ENCODE assay signal across 8 cellular contexts in the genomic region with DNA sequence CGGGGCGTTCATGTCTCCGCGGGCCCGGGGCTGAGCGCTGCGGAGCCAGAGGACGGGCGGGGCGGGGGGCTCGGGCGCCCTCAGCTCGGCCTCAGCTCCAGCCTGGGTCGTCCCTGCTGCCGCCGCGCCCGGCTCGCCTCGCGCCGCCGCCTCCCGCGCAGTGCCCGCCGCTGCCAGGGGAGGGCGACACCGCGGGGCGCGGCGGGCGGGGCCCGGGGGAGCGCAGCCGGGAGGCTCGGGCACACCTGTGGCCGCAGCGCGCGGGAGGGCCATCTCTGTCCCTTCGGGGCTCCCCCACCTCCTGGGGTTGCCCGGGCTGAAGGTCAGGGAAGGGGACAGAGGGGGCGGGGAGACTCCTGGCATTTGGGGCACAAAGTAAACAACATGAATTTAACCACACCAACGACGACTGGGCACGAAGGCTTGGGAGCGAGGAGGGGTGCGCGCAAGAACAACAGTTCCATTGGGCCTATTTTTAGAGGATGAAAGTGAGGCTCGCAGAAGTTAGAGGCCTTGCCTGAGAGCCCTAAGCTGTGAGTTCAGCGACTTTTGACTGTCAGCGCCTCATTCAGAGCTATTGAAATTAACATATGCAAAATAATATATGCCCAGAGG. TPM values are rescaled to one million over a fixed set of nuclear protein-coding genes. Genes with fewer than 3 reads are reported as not detected.
DNase-seq lines count a peak whose midpoint lies in the region; ATAC-seq lines count a peak whose summit lies in the region.

A gene with protein sequence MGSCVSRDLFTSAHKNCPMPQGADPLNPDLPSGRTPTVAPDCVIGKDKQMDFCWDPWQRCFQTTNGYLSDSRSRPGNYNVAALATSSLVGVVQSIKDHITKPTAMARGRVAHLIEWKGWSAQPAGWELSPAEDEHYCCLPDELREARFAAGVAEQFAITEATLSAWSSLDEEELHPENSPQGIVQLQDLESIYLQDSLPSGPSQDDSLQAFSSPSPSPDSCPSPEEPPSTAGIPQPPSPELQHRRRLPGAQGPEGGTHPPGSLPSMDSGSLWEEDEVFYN (minus strand): TSS at position 162 of the 615 bp plus-strand sequence. CDS start 209 bp downstream, outside the sequence.

- peak within 1 kb of the TSS in 4 of 21 experiments; percentile 1 to 54 (median 22) for H3K27ac ChIP-seq in skin epidermis

- ATAC-seq in left ventricle myocardium superior: peak; percentile 29

- H3K4me3 ChIP-seq in skin epidermis: peak within 1 kb of the TSS in 6 of 7 experiments; percentile 18 to 45 (median 25)

- peak; percentile 62 for DNase-seq in NCI-H2227 (lab: John Stamatoyannopoulos, UW; ENCODE audit: unreplicated experiment)
- no peak for DNase-seq in NCI-H2227 treated with DMSO at 0.1 percent for 48 hours (lab: John Stamatoyannopoulos, UW)
- DNase-seq in OCI-M1 (lab: John Stamatoyannopoulos, UW): peak; percentile 34
- DNase-seq in activated naive CD4-positive, alpha-beta T cell treated with anti-CD3 and anti-CD28 coated beads, Interleukin-2, amount 50 U/mL, for 16 hours: peak; percentile 48
- DNase-seq in left ventricle myocardium superior: peak; percentile 57
- no peak for DNase-seq in GM19238 (ENCODE audit: insufficient read length, low spot score)
- DNase-seq in dedifferentiated amniotic fluid mesenchymal stem cell (ENCODE audit: extremely low spot score): no peak

- intact Hi-C loops in left ventricle myocardium superior (cut with micrococcal nuclease): loop anchor here (10.0 kb wide), 1 partner anchor 291 kb away; the partner anchor contains the start of gene SZRD1

RNA-seq across cellular contexts. Expression of the gene that starts here (rescaled TPM):
- 3.7 TPM for total RNA-seq in left ventricle myocardium superior

Comparison
In these comparisons a context has a peak if more than half of its experiments do, and no peak if none do; other contexts are left out.
1. DNase-seq: peak in NCI-H2227 (single experiment), OCI-M1 (single experiment), activated naive CD4-positive, alpha-beta T cell treated with anti-CD3 and anti-CD28 coated beads, Interleukin-2, amount 50 U/mL, for 16 hours (single experiment) and left ventricle myocardium superior (single experiment); none in NCI-H2227 treated with DMSO at 0.1 percent for 48 hours (single experiment), GM19238 (single experiment) and dedifferentiated amniotic fluid mesenchymal stem cell (single experiment).